8 cellular contexts compared by ENCODE assay signal in genomic region chr12:113135178-113136127, GRCh38. TPM values are rescaled to one million over a fixed set of nuclear protein-coding genes. Genes with fewer than 3 reads are reported as not detected.
DNase-seq lines count a peak whose midpoint lies in the region; ATAC-seq and TF ChIP-seq lines count a peak whose summit lies in the region.

Gene RASAL1, minus strand, starts transcription at chr12:113135761. Its CDS starts 299 bp downstream, at chr12:113135462.

- H3K4me1 Mint-ChIP-seq in nephron = no peaks in the 10 kb centered on the region

- H3K27ac ChIP-seq in colonic mucosa = peak within 1 kb of the TSS; percentile 68
- peak within 1 kb of the TSS in 1 of 2 donors; percentile 68 for H3K27ac ChIP-seq in testis

- H3K27ac Mint-ChIP-seq in nephron = peak within 1 kb of the TSS in 1 of 3 experiments; percentile 11

- no peak for TF ChIP-seq POLR2A in testis (IDR thresholded peaks at IDR 0.05)

- DNase-seq in NCI-H1694 treated with DMSO at 0.1 percent for 48 hours (lab: John Stamatoyannopoulos, UW) = peak; percentile 35
- peak; percentile 93 for DNase-seq in activated CD4-positive, alpha-beta T cell treated with anti-CD3 and anti-CD28 coated beads for 48 hours
- DNase-seq in colonic mucosa = peak; percentile 91
- peak; percentile 85 for DNase-seq in testis
- no peak for DNase-seq in HCEC 1CT

- no peak for ATAC-seq in GM18861 (IDR thresholded peaks at IDR 0.05; ENCODE audit: unreplicated experiment)

- peak within 1 kb of the TSS; percentile 53 for H3K4me3 ChIP-seq in colonic mucosa
- H3K4me3 ChIP-seq in testis = peak within 1 kb of the TSS; percentile 34 to 58

- H3K9ac ChIP-seq in colonic mucosa (ENCODE audit: low read depth in 2 of 2, low read length in 2 of 2) = peak within 1 kb of the TSS; percentile 69 to 78

- peaks cover 56% of the 10 kb centered on the region for H3K27me3 Mint-ChIP-seq in nephron (ENCODE audit: low read depth)

- H3K36me3 ChIP-seq in colonic mucosa (no peaks in the 10 kb centered on the region), testis (ENCODE audit: low read depth, missing control alignments) (no peaks in the 10 kb centered on the region)

- no peaks in the 10 kb centered on the region for H3K27me3 ChIP-seq in colonic mucosa
- no peaks in the 10 kb centered on the region for H3K27me3 ChIP-seq in testis

- no peaks in the 10 kb centered on the region for H3K36me3 Mint-ChIP-seq in nephron (ENCODE audit: low read depth)

- intact Hi-C loops in colonic mucosa (cut with DNase I) (no loop called here), testis (cut with DNase I; ENCODE audit: low total_unique reads) (no loop called here)

- no peaks in the 10 kb centered on the region for H3K9me3 ChIP-seq in colonic mucosa
- no peaks in the 10 kb centered on the region for H3K9me3 ChIP-seq in testis

- no peaks in the 10 kb centered on the region for H3K9me3 Mint-ChIP-seq in nephron

- peak within 1 kb of the TSS in 2 of 3 experiments; percentile 32 to 46 for H3K4me3 Mint-ChIP-seq in nephron

- 2 to 3% methylated on average over 19 to 59 of the region's 68 CpGs for WGBS in testis, 2 donors

- H3K4me1 ChIP-seq in colonic mucosa = peaks cover 7% of the 10 kb centered on the region
- H3K4me1 ChIP-seq in testis = peaks cover 5% of the 10 kb centered on the region

- TF ChIP-seq CTCF in GM12872 (IDR thresholded peaks at IDR 0.05; ENCODE audit: insufficient read depth, low read depth, low read length) (peak; percentile 47; the same call in 1 of the 3 replicates), colonic mucosa (IDR thresholded peaks at IDR 0.05) (peak; percentile 68), nephron (IDR thresholded peaks at IDR 0.05; ENCODE audit: unreplicated experiment in 3 of 3) (peak; percentile 35 to 41 (median 41)), testis (IDR thresholded peaks at IDR 0.05) (peak; percentile 31 to 63 (median 40))

RNA-seq across cellular contexts. Expression of gene RASAL1, which starts in this region (rescaled TPM):
- total RNA-seq in colonic mucosa = 10 to 100 TPM in 1 of 2 donors, 1 to 10 TPM in 1; 9.0 to 10.2 TPM
- 10 to 100 TPM; 18.2 to 20.1 TPM for total RNA-seq in testis
- 5.0 TPM for polyA plus RNA-seq in testis (ENCODE audit: insufficient read depth, low read depth, low replicate concordance)
